In genomic region chr10:89534826-89535166, GRCh38 we compare ENCODE assay signal across 11 cellular contexts. TPM values are rescaled to one million over a fixed set of nuclear protein-coding genes. Genes with fewer than 3 reads are reported as not detected.
A peak's percentile ranks its signal among the peaks of the same experiment; 100 is the strongest.
DNase-seq lines count a peak whose midpoint lies in the region; ATAC-seq and TF ChIP-seq lines count a peak whose summit lies in the region.
"Had no signal": no experiment of that assay in that cellular context is flagged by ENCODE, and none has a peak within 500 bp of the region (broad histone marks: within the 10 kb centered on the region; RNA-seq: fewer than 3 reads in every experiment).

No MANE protein-coding gene starts in this region.

- H2AFZ ChIP-seq in GM23338, result peak overlapping the region; percentile 84

- intact Hi-C loops in right cardiac atrium (cut with DNase I), result loop anchor here in 3 of 4 donors (5.0 to 10.0 kb wide), 3 partner anchors 50 to 62 kb away; no protein-coding TSS in a partner anchor

- H3K4me3 ChIP-seq in GM23338 (peak overlapping the region; percentile 67), right cardiac atrium (ENCODE audit: low read length) (peak overlapping the region; percentile 72), retinal pigment epithelial cell (ENCODE audit: low read length) (peak overlapping the region; percentile 54)
- H3K4me3 ChIP-seq: K562 had no signal

- H3K4me1 Mint-ChIP-seq in GM23338 (peaks cover 37% of the 10 kb centered on the region), WTC11 (peaks cover 53% of the 10 kb centered on the region)

- H3K9me2 ChIP-seq in GM23338 (ENCODE audit: insufficient read depth), result no peaks in the 10 kb centered on the region

- H3K9me3 Mint-ChIP-seq in GM23338, result no peaks in the 10 kb centered on the region
- H3K9me3 Mint-ChIP-seq in WTC11, result no peaks in the 10 kb centered on the region
- H3K9me3 Mint-ChIP-seq: activated T-helper 2 cell treated with anti-CD3 and anti-CD28 coated beads, Interferon-gamma antibody, Interleukin-2, Interleukin-4, amounts not matched to agents 10 μg/mL and 5 μg/mL and 100 μg/mL, durations not matched to agents 14 hours and 24 hours and 36 hours; T-helper 2 cell treated with Interferon-gamma antibody and Interleukin-4, amounts not matched to agents 5 μg/mL and 100 μg/mL, for 36 hours had no signal

- ATAC-seq in GM23338 (no peak), WTC11 (no peak), right cardiac atrium (no peak), HG03457 (IDR thresholded peaks at IDR 0.05; ENCODE audit: unreplicated experiment) (no peak), HG03159 (IDR thresholded peaks at IDR 0.05; ENCODE audit: unreplicated experiment) (no peak)
- ATAC-seq: K562 had no signal

- H3K27ac ChIP-seq in GM23338 (ENCODE audit: low read depth) (no peak overlapping the region), right cardiac atrium (ENCODE audit: low read length) (no peak overlapping the region)

- TF ChIP-seq CTCF in GM23338 (conservative IDR thresholded peaks at IDR 0.05; ENCODE audit: low read depth in 2 of 2) (no peak), WTC11 (IDR thresholded peaks at IDR 0.05) (no peak), retinal pigment epithelial cell (conservative IDR thresholded peaks at IDR 0.05; ENCODE audit: low read depth, low read length) (no peak)

- CTCF ChIA-PET in WTC11 (lab: Charles Lee), result interaction anchor here (0.6 to 3.6 kb wide), 17 partner anchors 9 to 806 kb away, joined by 3 to 16 read pairs (median 4); partner anchors contain the start of genes IFIT2 and KIF20B

- POLR2A ChIA-PET in WTC11 (lab: Charles Lee), result interaction anchor here (0.6 to 2.1 kb wide), 5 partner anchors 24 to 1405 kb away, joined by 3 to 10 read pairs (median 3); no protein-coding TSS in a partner anchor

- no peaks in the 10 kb centered on the region for H3K9me3 ChIP-seq in right cardiac atrium (ENCODE audit: control insufficient read depth, low read length)

- no peaks in the 10 kb centered on the region for H4K20me1 ChIP-seq in GM23338 (replicated peaks; ENCODE audit: insufficient read depth)

- DNase-seq in GM23338 (ENCODE audit: low spot score) (no peak), WTC11 (ENCODE audit: low spot score) (no peak), right cardiac atrium (no peak), retinal pigment epithelial cell (ENCODE audit: low read depth) (no peak), NCI-H526 (lab: John Stamatoyannopoulos, UW) (no peak)
- no peak for DNase-seq in activated CD4-positive, CD25-positive, alpha-beta regulatory T cell (lab: John Stamatoyannopoulos, UW)

- H3K36me3 ChIP-seq in GM23338 (ENCODE audit: insufficient read depth), result no peaks in the 10 kb centered on the region

- H3K36me3 Mint-ChIP-seq in GM23338 (ENCODE audit: low read depth), result no peaks in the 10 kb centered on the region
- H3K36me3 Mint-ChIP-seq in WTC11, result peaks cover 6% of the 10 kb centered on the region; the same call in 1 of the 2 replicates

- H3K79me2 ChIP-seq in GM23338 (replicated peaks; ENCODE audit: insufficient read depth), result no peaks in the 10 kb centered on the region

- WGBS in right cardiac atrium, result 26% methylated on average over 8 of the region's 8 CpGs

- H3K27me3 ChIP-seq in GM23338 (ENCODE audit: insufficient read depth) (peaks cover 65% of the 10 kb centered on the region), right cardiac atrium (ENCODE audit: control insufficient read depth, insufficient read depth) (no peaks in the 10 kb centered on the region)

- peaks cover 13% of the 10 kb centered on the region for H3F3A ChIP-seq in GM23338 (replicated peaks; ENCODE audit: low read depth)

- peaks cover 45% of the 10 kb centered on the region for H3K4me1 ChIP-seq in GM23338 (ENCODE audit: insufficient read depth)
- no peaks in the 10 kb centered on the region for H3K4me1 ChIP-seq in right cardiac atrium (ENCODE audit: control insufficient read depth, insufficient read depth, low read length)

- peak overlapping the region; percentile 64 for H3K4me3 Mint-ChIP-seq in GM23338
- peak overlapping the region; percentile 67 for H3K4me3 Mint-ChIP-seq in WTC11
- H3K4me3 Mint-ChIP-seq: T-helper 2 cell treated with Interferon-gamma antibody and Interleukin-4, amounts not matched to agents 5 μg/mL and 100 μg/mL, for 36 hours had no signal

- H3K27ac Mint-ChIP-seq in GM23338, result no peak overlapping the region
- H3K27ac Mint-ChIP-seq in WTC11, result peak overlapping the region; percentile 26; the same call in 1 of the 2 replicates
- H3K27ac Mint-ChIP-seq: activated T-helper 2 cell treated with anti-CD3 and anti-CD28 coated beads, Interferon-gamma antibody, Interleukin-2, Interleukin-4, amounts not matched to agents 10 μg/mL and 5 μg/mL and 100 μg/mL, durations not matched to agents 14 hours and 24 hours and 36 hours; T-helper 2 cell treated with Interferon-gamma antibody and Interleukin-4, amounts not matched to agents 5 μg/mL and 100 μg/mL, for 36 hours had no signal

- H3K27me3 Mint-ChIP-seq in GM23338 (ENCODE audit: insufficient read depth, low read depth, poor library complexity) (peaks cover 22% of the 10 kb centered on the region), WTC11 (ENCODE audit: low read depth) (peaks cover 21% of the 10 kb centered on the region)

- peak overlapping the region; percentile 91 for H3K4me2 ChIP-seq in GM23338

TF ChIP-seq in GM23338, 12 proteins besides CTCF, POLR2A, EP300 and RAD21 (continues in another document):
- TF ChIP-seq ETS1 (IDR thresholded peaks at IDR 0.05), result no peak

TF ChIP-seq in WTC11, 78 proteins besides CTCF, POLR2A, EP300 and RAD21 (continues in another document):
- TF ChIP-seq ZNF121 (CRISPR knock-in tag; IDR thresholded peaks at IDR 0.05) (no peak), PRRX2 (CRISPR knock-in tag; IDR thresholded peaks at IDR 0.05) (no peak), FOXJ3 (CRISPR knock-in tag; IDR thresholded peaks at IDR 0.05; ENCODE audit: borderline replicate concordance) (no peak), MLX (CRISPR knock-in tag; IDR thresholded peaks at IDR 0.05) (no peak), MYBL2 (CRISPR knock-in tag; IDR thresholded peaks at IDR 0.05) (no peak), MXD4 (CRISPR knock-in tag; IDR thresholded peaks at IDR 0.05; ENCODE audit: borderline replicate concordance) (no peak), ZBTB21 (CRISPR knock-in tag; IDR thresholded peaks at IDR 0.05; ENCODE audit: borderline replicate concordance) (no peak), IRF2 (CRISPR knock-in tag; IDR thresholded peaks at IDR 0.05; ENCODE audit: borderline replicate concordance, low read depth) (no peak), HMGXB4 (CRISPR knock-in tag; IDR thresholded peaks at IDR 0.05) (no peak), ZNF416 (CRISPR knock-in tag; IDR thresholded peaks at IDR 0.05) (no peak), KAT7 (CRISPR knock-in tag; IDR thresholded peaks at IDR 0.05; ENCODE audit: borderline replicate concordance) (no peak), ZNF423 (CRISPR knock-in tag; IDR thresholded peaks at IDR 0.05) (no peak), ELF4 (CRISPR knock-in tag; IDR thresholded peaks at IDR 0.05; ENCODE audit: low read depth) (no peak), AFF4 (CRISPR knock-in tag; IDR thresholded peaks at IDR 0.05; ENCODE audit: borderline replicate concordance) (no peak), ZNF232 (CRISPR knock-in tag; IDR thresholded peaks at IDR 0.05) (no peak)

RNA-seq across cellular contexts. Expression of gene SLC16A12, which starts 0.6 kb away (rescaled TPM):
- total RNA-seq in GM23338 (2014; rRNA removed; shearing (Covaris generic)), result 1.3 and 2.0 TPM in 2 replicates
- 0.84 and 0.89 TPM in 2 replicates for polyA plus RNA-seq in GM23338 (2016; fragmentation: Nextera tagmentation; extraction: Ambion mirVana)
- 8.0 to 10.9 TPM (median 8.3 TPM) in 3 replicates for total RNA-seq in WTC11 (2021)
- total RNA-seq in right cardiac atrium, result 1 to 10 TPM; 3.3 to 7.2 (median 5.0) TPM
- 2.7 TPM for polyA plus RNA-seq in right cardiac atrium
- total RNA-seq: activated T-helper 2 cell treated with anti-CD3 and anti-CD28 coated beads, Interferon-gamma antibody, Interleukin-2, Interleukin-4, amounts not matched to agents 10 μg/mL and 5 μg/mL and 100 μg/mL, durations not matched to agents 14 hours and 24 hours and 36 hours; K562 had no signal
- polyA plus RNA-seq: K562 had no signal
